Comparison of ENCODE assay signal across 1 cellular context in the genomic region with DNA sequence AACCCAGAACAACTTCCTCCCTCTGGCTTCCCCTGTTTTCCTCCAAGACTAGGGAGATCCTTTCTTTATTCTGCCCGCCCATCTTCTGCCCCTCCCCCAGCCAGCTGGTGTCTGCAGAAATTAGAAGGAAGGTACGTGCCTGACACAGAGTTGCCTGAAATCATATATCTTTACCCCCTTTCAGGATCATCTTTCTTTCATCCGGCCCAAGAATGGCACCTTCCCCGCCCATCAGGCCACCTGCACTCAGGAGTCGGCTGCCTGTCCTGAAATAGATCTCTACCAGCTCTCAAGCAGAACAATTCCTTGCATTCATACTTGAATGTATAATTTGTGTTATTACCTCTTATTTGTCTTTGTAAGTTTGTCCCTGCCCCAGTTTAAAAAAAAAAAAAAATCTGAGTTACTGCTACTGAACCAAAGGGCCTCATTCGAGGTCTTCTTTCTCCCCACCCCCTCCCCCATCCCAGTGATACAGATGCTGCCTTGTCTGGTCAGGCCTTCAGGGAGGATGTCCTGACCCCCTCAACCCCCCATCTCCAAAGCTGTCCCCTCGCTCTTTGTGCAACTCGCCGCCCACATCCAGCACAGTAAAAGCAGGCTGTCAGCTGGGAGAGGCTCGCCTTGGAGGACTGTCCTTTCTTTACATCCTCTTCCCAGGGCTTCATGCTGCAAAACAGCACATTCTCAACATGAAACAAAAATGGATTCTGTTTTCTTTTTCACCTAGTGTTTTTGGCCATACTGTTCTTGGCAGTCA.
A peak's percentile ranks its signal among the peaks of the same experiment; 100 is the strongest.
TF ChIP-seq lines count a peak whose summit lies in the region.

No MANE protein-coding gene starts in this region.

TF ChIP-seq in HEK293, 187 proteins besides CTCF, POLR2A, EP300 and RAD21 (continued from another document):
- TF ChIP-seq, protein P1, sequence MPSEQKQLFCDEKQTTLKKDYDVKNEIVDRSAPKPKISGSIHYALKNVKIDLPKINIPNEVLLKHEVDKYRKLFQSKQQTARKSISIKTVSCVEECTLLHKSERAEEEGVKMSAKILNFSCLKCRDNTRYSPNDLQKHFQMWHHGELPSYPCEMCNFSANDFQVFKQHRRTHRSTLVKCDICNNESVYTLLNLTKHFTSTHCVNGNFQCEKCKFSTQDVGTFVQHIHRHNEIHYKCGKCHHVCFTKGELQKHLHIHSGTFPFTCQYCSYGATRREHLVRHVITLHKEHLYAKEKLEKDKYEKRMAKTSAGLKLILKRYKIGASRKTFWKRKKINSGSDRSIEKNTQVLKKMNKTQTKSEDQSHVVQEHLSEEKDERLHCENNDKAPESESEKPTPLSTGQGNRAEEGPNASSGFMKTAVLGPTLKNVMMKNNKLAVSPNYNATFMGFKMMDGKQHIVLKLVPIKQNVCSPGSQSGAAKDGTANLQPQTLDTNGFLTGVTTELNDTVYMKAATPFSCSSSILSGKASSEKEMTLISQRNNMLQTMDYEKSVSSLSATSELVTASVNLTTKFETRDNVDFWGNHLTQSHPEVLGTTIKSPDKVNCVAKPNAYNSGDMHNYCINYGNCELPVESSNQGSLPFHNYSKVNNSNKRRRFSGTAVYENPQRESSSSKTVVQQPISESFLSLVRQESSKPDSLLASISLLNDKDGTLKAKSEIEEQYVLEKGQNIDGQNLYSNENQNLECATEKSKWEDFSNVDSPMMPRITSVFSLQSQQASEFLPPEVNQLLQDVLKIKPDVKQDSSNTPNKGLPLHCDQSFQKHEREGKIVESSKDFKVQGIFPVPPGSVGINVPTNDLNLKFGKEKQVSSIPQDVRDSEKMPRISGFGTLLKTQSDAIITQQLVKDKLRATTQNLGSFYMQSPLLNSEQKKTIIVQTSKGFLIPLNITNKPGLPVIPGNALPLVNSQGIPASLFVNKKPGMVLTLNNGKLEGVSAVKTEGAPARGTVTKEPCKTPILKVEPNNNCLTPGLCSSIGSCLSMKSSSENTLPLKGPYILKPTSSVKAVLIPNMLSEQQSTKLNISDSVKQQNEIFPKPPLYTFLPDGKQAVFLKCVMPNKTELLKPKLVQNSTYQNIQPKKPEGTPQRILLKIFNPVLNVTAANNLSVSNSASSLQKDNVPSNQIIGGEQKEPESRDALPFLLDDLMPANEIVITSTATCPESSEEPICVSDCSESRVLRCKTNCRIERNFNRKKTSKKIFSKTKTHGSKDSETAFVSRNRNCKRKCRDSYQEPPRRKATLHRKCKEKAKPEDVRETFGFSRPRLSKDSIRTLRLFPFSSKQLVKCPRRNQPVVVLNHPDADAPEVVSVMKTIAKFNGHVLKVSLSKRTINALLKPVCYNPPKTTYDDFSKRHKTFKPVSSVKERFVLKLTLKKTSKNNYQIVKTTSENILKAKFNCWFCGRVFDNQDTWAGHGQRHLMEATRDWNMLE (tag by site-specific recombination; conservative IDR thresholded peaks at IDR 0.05; ENCODE audit: low read depth): no peak
- TF ChIP-seq ZSCAN30 (tag by site-specific recombination; IDR thresholded peaks at IDR 0.05) (no peak), HOXC10 (CRISPR knock-in tag; IDR thresholded peaks at IDR 0.05) (no peak), TCF7L2 (IDR thresholded peaks at IDR 0.05; ENCODE audit: borderline replicate concordance, low read depth, low read length) (no peak; the same call in 1 of the 2 replicates), ZNF473 (tag by site-specific recombination; IDR thresholded peaks at IDR 0.05) (no peak), ZNF707 (tag by site-specific recombination; IDR thresholded peaks at IDR 0.05) (no peak), ZNF354C (tag by site-specific recombination; IDR thresholded peaks at IDR 0.05; ENCODE audit: borderline replicate concordance, low read depth) (no peak), ZNF792 (tag by site-specific recombination; IDR thresholded peaks at IDR 0.05) (no peak), ZNF16 (tag by site-specific recombination; IDR thresholded peaks at IDR 0.05; ENCODE audit: low read depth) (no peak), EGR2 (tag by site-specific recombination; IDR thresholded peaks at IDR 0.05; ENCODE audit: low read depth) (no peak), ZNF350 (tag by site-specific recombination; IDR thresholded peaks at IDR 0.05) (no peak), ZNF624 (tag by site-specific recombination; IDR thresholded peaks at IDR 0.05) (no peak), ZNF404 (tag by site-specific recombination; IDR thresholded peaks at IDR 0.05) (no peak), ZNF670 (tag by site-specific recombination; IDR thresholded peaks at IDR 0.05; ENCODE audit: low read depth) (no peak), WT1 (tag by site-specific recombination; IDR thresholded peaks at IDR 0.05) (peak; percentile 24; the same call in 1 of the 2 replicates), ZNF510 (tag by site-specific recombination; IDR thresholded peaks at IDR 0.05; ENCODE audit: insufficient replicate concordance) (no peak), ZNF791 (tag by site-specific recombination; IDR thresholded peaks at IDR 0.05) (no peak)
